31 cellular contexts compared by ENCODE assay signal in genomic region chr4:175758050-175758449, GRCh38. TPM values are rescaled to one million over a fixed set of nuclear protein-coding genes. Genes with fewer than 3 reads are reported as not detected.
"Had no signal": no experiment of that assay in that cellular context is flagged by ENCODE, and none has a peak within 500 bp of the region (broad histone marks: within the 10 kb centered on the region; RNA-seq: fewer than 3 reads in every experiment).

No MANE protein-coding gene starts in this region.

- H3K27me3 ChIP-seq: brain microvascular endothelial cell, colonic mucosa, foreskin keratinocyte, gastrocnemius medialis, heart right ventricle had no signal

- ATAC-seq: activated CD4-positive, CD25-positive, alpha-beta regulatory T cell treated with anti-CD3 and anti-CD28 coated beads, Interleukin-2, amount 50 U/mL, for 24 hours; activated CD8-positive, alpha-beta T cell treated with anti-CD3 and anti-CD28 coated beads for 36 hours; activated T-cell treated with anti-CD3 and anti-CD28 coated beads, Interleukin-2, amount 50 U/mL, for 4 hours; activated T-helper 17 cell treated with anti-CD3 and anti-CD28 coated beads, Interleukin-2, amount 50 U/mL, for 72 hours; esophagus mucosa; foreskin keratinocyte; gastrocnemius medialis; heart right ventricle; T-helper 17 cell had no signal

- H3K27ac Mint-ChIP-seq: activated B cell treated with CpG ODN at 0.5 μM for 24 hours; activated CD8-positive, alpha-beta T cell treated with anti-CD3 and anti-CD28 coated beads for 36 hours; activated naive CD8-positive, alpha-beta T cell; activated T-helper 17 cell treated with anti-CD3 and anti-CD28 coated beads, Interleukin-2, amount 50 U/mL, for 72 hours; endodermal cell; T-helper 17 cell; T-helper 2 cell treated with Interferon-gamma antibody and Interleukin-4, amounts not matched to agents 5 μg/mL and 100 μg/mL, for 36 hours had no signal

- H3K9me3 ChIP-seq: colonic mucosa, gastrocnemius medialis had no signal

- FAIRE-seq: bronchial epithelial cell had no signal

- H3K4me3 ChIP-seq: colonic mucosa, gastrocnemius medialis, heart right ventricle had no signal

- H3K4me3 Mint-ChIP-seq: activated B cell treated with CpG ODN at 0.5 μM for 24 hours; activated CD8-positive, alpha-beta T cell treated with anti-CD3 and anti-CD28 coated beads for 36 hours; activated naive CD8-positive, alpha-beta T cell; activated T-cell treated with anti-CD3 and anti-CD28 coated beads, Interleukin-2, amount 50 U/mL, for 4 hours; activated T-helper 17 cell treated with anti-CD3 and anti-CD28 coated beads, Interleukin-2, amount 50 U/mL, for 72 hours; endodermal cell; T-helper 17 cell; T-helper 2 cell treated with Interferon-gamma antibody and Interleukin-4, amounts not matched to agents 5 μg/mL and 100 μg/mL, for 36 hours had no signal

- H3K4me1 ChIP-seq: colonic mucosa, foreskin keratinocyte, gastrocnemius medialis, heart right ventricle had no signal

- H3K27ac ChIP-seq: brain microvascular endothelial cell, colonic mucosa, foreskin keratinocyte, gastrocnemius medialis, heart right ventricle, WERI-Rb-1 had no signal

- H3K36me3 Mint-ChIP-seq: activated naive CD8-positive, alpha-beta T cell had no signal

- H3K36me3 ChIP-seq: brain microvascular endothelial cell, colonic mucosa, gastrocnemius medialis, heart right ventricle, WERI-Rb-1 had no signal

- DNase-seq: activated B cell treated with CpG ODN at 0.5 μM for 24 hours; activated CD4-positive, alpha-beta T cell treated with anti-CD3 and anti-CD28 coated beads for 48 hours; activated CD4-positive, alpha-beta T cell treated with anti-CD3 and anti-CD28 coated beads, Interleukin-2, amount 50 U/mL, for 1 hour; activated CD4-positive, alpha-beta T cell treated with anti-CD3 and anti-CD28 coated beads, Interleukin-2, amount 50 U/mL, for 48 hours; activated CD8-positive, alpha-beta memory T cell treated with anti-CD3 and anti-CD28 coated beads for 24 hours; activated CD8-positive, alpha-beta T cell treated with anti-CD3 and anti-CD28 coated beads for 36 hours; activated effector memory CD4-positive, alpha-beta T cell treated with Interleukin-2 at 50 U/mL for 16 hours; activated gamma-delta T cell treated with Interleukin-2 at 50 U/mL for 16 hours; activated naive CD4-positive, alpha-beta T cell treated with anti-CD3 and anti-CD28 coated beads, Interleukin-2, amount 50 U/mL, for 16 hours; activated naive CD4-positive, alpha-beta T cell treated with Interleukin-2 at 50 U/mL for 16 hours; activated T-cell treated with anti-CD3 and anti-CD28 coated beads, Interleukin-2, amount 50 U/mL, for 4 hours; amniotic stem cell; aorta; brain microvascular endothelial cell; colonic mucosa; effector memory CD4-positive, alpha-beta T cell; endodermal cell; foreskin keratinocyte; gastrocnemius medialis; heart right ventricle; T-helper 1 cell; T-helper 17 cell; T1000; WERI-Rb-1 had no signal

- H3K27me3 Mint-ChIP-seq: activated B cell treated with CpG ODN at 0.5 μM for 24 hours; activated CD8-positive, alpha-beta T cell treated with anti-CD3 and anti-CD28 coated beads for 36 hours; activated naive CD8-positive, alpha-beta T cell; activated T-helper 17 cell treated with anti-CD3 and anti-CD28 coated beads, Interleukin-2, amount 50 U/mL, for 72 hours; T-helper 17 cell had no signal

- H3K4me1 Mint-ChIP-seq: activated B cell treated with CpG ODN at 0.5 μM for 24 hours; activated T-helper 17 cell treated with anti-CD3 and anti-CD28 coated beads, Interleukin-2, amount 50 U/mL, for 72 hours; T-helper 17 cell had no signal

- H3K9me3 Mint-ChIP-seq: activated B cell treated with CpG ODN at 0.5 μM for 24 hours; activated T-helper 17 cell treated with anti-CD3 and anti-CD28 coated beads, Interleukin-2, amount 50 U/mL, for 72 hours; endodermal cell; T-helper 2 cell treated with Interferon-gamma antibody and Interleukin-4, amounts not matched to agents 5 μg/mL and 100 μg/mL, for 36 hours had no signal

RNA-seq across cellular contexts. Expression of gene GPM6A, which starts 54.0 kb away (rescaled TPM):
- total RNA-seq: activated CD8-positive, alpha-beta T cell treated with anti-CD3 and anti-CD28 coated beads for 36 hours; activated T-cell treated with anti-CD3 and anti-CD28 coated beads, Interleukin-2, amount 50 U/mL, for 4 hours; activated T-helper 17 cell treated with anti-CD3 and anti-CD28 coated beads, Interleukin-2, amount 50 U/mL, for 72 hours; bronchial epithelial cell; chondrocyte; foreskin keratinocyte; gastrocnemius medialis; T-helper 17 cell had no signal
- polyA plus RNA-seq: aorta, foreskin keratinocyte had no signal
